23 cellular contexts compared by ENCODE assay signal in genomic region chr3:30551266-30551665, GRCh38. TPM values are rescaled to one million over a fixed set of nuclear protein-coding genes. Genes with fewer than 3 reads are reported as not detected.
DNase-seq lines count a peak whose midpoint lies in the region; ATAC-seq and TF ChIP-seq lines count a peak whose summit lies in the region.
"Had no signal": no experiment of that assay in that cellular context is flagged by ENCODE, and none has a peak within 500 bp of the region (broad histone marks: within the 10 kb centered on the region; RNA-seq: fewer than 3 reads in every experiment).

No MANE protein-coding gene starts in this region.

- peak overlapping the region; percentile 56 for H3K4me2 ChIP-seq in BLaER1

- H3K36me3 ChIP-seq in BLaER1 (no peaks in the 10 kb centered on the region), HUES48 (ENCODE audit: control insufficient read depth, insufficient read depth, low read length) (no peaks in the 10 kb centered on the region), RWPE2 (ENCODE audit: low read depth) (no peaks in the 10 kb centered on the region)
- H3K36me3 ChIP-seq: HAP-1 had no signal

- H3K4me1 ChIP-seq in BLaER1, result peaks cover 15% of the 10 kb centered on the region
- H3K4me1 ChIP-seq in HUES48 (ENCODE audit: control insufficient read depth, insufficient read depth, low read length), result peaks cover 45% of the 10 kb centered on the region
- peaks cover 23% of the 10 kb centered on the region for H3K4me1 ChIP-seq in RWPE2 (ENCODE audit: insufficient read depth, poor library complexity, severe bottlenecking)
- H3K4me1 ChIP-seq: psoas muscle had no signal

- H3K4me3 ChIP-seq in BLaER1 (no peak overlapping the region), HUES48 (ENCODE audit: low read depth, low read length) (no peak overlapping the region), RWPE2 (ENCODE audit: severe bottlenecking) (no peak overlapping the region)
- H3K4me3 ChIP-seq: HAP-1, psoas muscle had no signal

- H3K9ac ChIP-seq in BLaER1 (no peak overlapping the region), HUES48 (ENCODE audit: low read depth, low read length) (no peak overlapping the region)

- H3K27me3 ChIP-seq in BLaER1 (no peaks in the 10 kb centered on the region), HUES48 (ENCODE audit: control insufficient read depth, insufficient read depth, low read length) (no peaks in the 10 kb centered on the region), RWPE2 (ENCODE audit: insufficient read depth, poor library complexity, severe bottlenecking) (no peaks in the 10 kb centered on the region)

- H3K4me3 Mint-ChIP-seq in memory B cell (no peak overlapping the region), glutamatergic neuron (ENCODE audit: unreplicated experiment) (no peak overlapping the region)
- H3K4me3 Mint-ChIP-seq: activated CD4-positive, alpha-beta T cell treated with anti-CD3 and anti-CD28 coated beads for 36 hours; activated T-cell treated with anti-CD3 and anti-CD28 coated beads, Interleukin-2, amount 50 U/mL, for 24 hours; natural killer cell; stimulated activated naive CD8-positive, alpha-beta T cell treated with anti-CD3 and anti-CD28 coated beads, Interleukin-15, Interleukin-2, amounts not matched to agents 100 ng/mL and 50 ng/mL, for 24 hours; T-helper 1 cell treated with Interleukin-12 subunit alpha and Interleukin-12 subunit beta and Interleukin-4 antibody, amounts not matched to agents 30 μg/mL and 1 μg/mL, for 36 hours had no signal

- H3K27ac ChIP-seq in BLaER1 (no peak overlapping the region), HUES48 (ENCODE audit: low read depth, low read length) (peak overlapping the region; percentile 96), RWPE2 (ENCODE audit: poor library complexity, severe bottlenecking) (peak overlapping the region; percentile 76)
- H3K27ac ChIP-seq: psoas muscle had no signal

- H3K27me3 Mint-ChIP-seq in memory B cell (no peaks in the 10 kb centered on the region), glutamatergic neuron (ENCODE audit: unreplicated experiment) (no peaks in the 10 kb centered on the region)
- H3K27me3 Mint-ChIP-seq: activated CD4-positive, alpha-beta T cell treated with anti-CD3 and anti-CD28 coated beads for 36 hours; activated T-cell treated with anti-CD3 and anti-CD28 coated beads, Interleukin-2, amount 50 U/mL, for 24 hours; stimulated activated naive CD8-positive, alpha-beta T cell treated with anti-CD3 and anti-CD28 coated beads, Interleukin-15, Interleukin-2, amounts not matched to agents 100 ng/mL and 50 ng/mL, for 24 hours had no signal

- peaks cover 1% of the 10 kb centered on the region for H3K9me3 Mint-ChIP-seq in memory B cell
- H3K9me3 Mint-ChIP-seq in glutamatergic neuron (ENCODE audit: unreplicated experiment), result peaks cover 3% of the 10 kb centered on the region
- H3K9me3 Mint-ChIP-seq: natural killer cell; stimulated activated naive CD8-positive, alpha-beta T cell treated with anti-CD3 and anti-CD28 coated beads, Interleukin-15, Interleukin-2, amounts not matched to agents 100 ng/mL and 50 ng/mL, for 24 hours had no signal

- H3K36me3 Mint-ChIP-seq in memory B cell (no peaks in the 10 kb centered on the region), glutamatergic neuron (ENCODE audit: unreplicated experiment) (peaks cover 5% of the 10 kb centered on the region)
- H3K36me3 Mint-ChIP-seq: natural killer cell had no signal

- ATAC-seq in RWPE2 (ENCODE audit: low read depth) (no peak), memory B cell (ENCODE audit: low read depth) (peak; percentile 70), HG03521 (IDR thresholded peaks at IDR 0.05; ENCODE audit: unreplicated experiment) (no peak)
- ATAC-seq: activated CD4-positive, alpha-beta T cell treated with anti-CD3 and anti-CD28 coated beads for 36 hours; natural killer cell; psoas muscle had no signal

- H3K9me3 ChIP-seq in BLaER1 (peaks cover 6% of the 10 kb centered on the region), HUES48 (ENCODE audit: control insufficient read depth, insufficient read depth, low read length) (peaks cover 5% of the 10 kb centered on the region; the same call in 1 of the 2 replicates), RWPE2 (ENCODE audit: severe bottlenecking) (no peaks in the 10 kb centered on the region)
- H3K9me3 ChIP-seq: HAP-1, psoas muscle had no signal

- H3K27ac Mint-ChIP-seq in memory B cell (no peak overlapping the region), glutamatergic neuron (ENCODE audit: unreplicated experiment) (no peak overlapping the region)
- H3K27ac Mint-ChIP-seq: activated CD4-positive, alpha-beta T cell treated with anti-CD3 and anti-CD28 coated beads for 36 hours; activated T-cell treated with anti-CD3 and anti-CD28 coated beads, Interleukin-2, amount 50 U/mL, for 24 hours; natural killer cell; stimulated activated naive CD8-positive, alpha-beta T cell treated with anti-CD3 and anti-CD28 coated beads, Interleukin-15, Interleukin-2, amounts not matched to agents 100 ng/mL and 50 ng/mL, for 24 hours; T-helper 1 cell treated with Interleukin-12 subunit alpha and Interleukin-12 subunit beta and Interleukin-4 antibody, amounts not matched to agents 30 μg/mL and 1 μg/mL, for 36 hours had no signal

- H3K4me1 Mint-ChIP-seq in memory B cell, result peaks cover 22% of the 10 kb centered on the region
- H3K4me1 Mint-ChIP-seq in glutamatergic neuron (ENCODE audit: low read depth, unreplicated experiment), result peaks cover 5% of the 10 kb centered on the region
- H3K4me1 Mint-ChIP-seq: natural killer cell had no signal

- no peak for DNase-seq in RWPE2 (ENCODE audit: low spot score)
- DNase-seq in memory B cell (ENCODE audit: low spot score in 2 of 2), result no peak
- no peak for DNase-seq in NCI-H1105 (lab: John Stamatoyannopoulos, UW)
- no peak for DNase-seq in glutamatergic neuron
- DNase-seq: ACHN; activated CD4-positive, alpha-beta T cell treated with anti-CD3 and anti-CD28 coated beads for 36 hours; activated T-cell treated with anti-CD3 and anti-CD28 coated beads, Interleukin-2, amount 50 U/mL, for 24 hours; central memory CD4-positive, alpha-beta T cell; DMS79; GF-D8; midbrain; MV-4-11; natural killer cell; NCI-H1694; NCI-H526 treated with DMSO at 0.1 percent for 48 hours; occipital lobe; psoas muscle had no signal

- TF ChIP-seq CTCF in RWPE2 (IDR thresholded peaks at IDR 0.05; ENCODE audit: poor library complexity, severe bottlenecking), result no peak
- no peak for TF ChIP-seq CTCF in glutamatergic neuron (IDR thresholded peaks at IDR 0.05; ENCODE audit: partially characterized antibody, unreplicated experiment)

- H4K20me1 ChIP-seq in BLaER1, result no peaks in the 10 kb centered on the region

RNA-seq across cellular contexts. Expression of gene TGFBR2, which starts 55.1 kb away (rescaled TPM):
- 0.96 TPM for total RNA-seq in glutamatergic neuron (ENCODE audit: unreplicated experiment)
